29 cellular contexts compared by ENCODE assay signal in genomic region chr6:39910164-39910563, GRCh38.
"Had no signal": no experiment of that assay in that cellular context is flagged by ENCODE, and none has a peak within 500 bp of the region (broad histone marks: within the 10 kb centered on the region; RNA-seq: fewer than 3 reads in every experiment).

No MANE protein-coding gene starts in this region.

- H2AFZ ChIP-seq: neural progenitor cell, parathyroid adenoma had no signal

- H3K9me3 ChIP-seq: ovary, psoas muscle, right lobe of liver, stomach, testis, tibial artery, transverse colon, upper lobe of right lung, uterus had no signal

- H3K27ac ChIP-seq: neural progenitor cell, ovary, parathyroid adenoma, psoas muscle, right lobe of liver, skin epidermis, stomach, testis, tibial artery, transverse colon, upper lobe of right lung, uterus had no signal

- H3K27me3 ChIP-seq: neural progenitor cell, ovary, right lobe of liver, stomach, testis, tibial artery, transverse colon, upper lobe of right lung, uterus had no signal

- H3K4me3 Mint-ChIP-seq: naive thymus-derived CD4-positive, alpha-beta T cell; natural killer cell; nephron; neural progenitor cell; stimulated activated effector memory CD8-positive, alpha-beta T cell treated with anti-CD3 and anti-CD28 coated beads, Interleukin-12 subunit alpha, Interleukin-12 subunit beta, amount 100 ng/mL, for 72 hours; stimulated activated naive B cell treated with anti-CD40 and anti-IgM and Interleukin-4, amounts not matched to agents 10 μg/mL and 1 μg/mL and 100 μg/mL, for 72 hours; stimulated activated naive CD8-positive, alpha-beta T cell treated with anti-CD3 and anti-CD28 coated beads, Interleukin-15, Interleukin-2, amounts not matched to agents 100 ng/mL and 50 ng/mL, for 24 hours; type B pancreatic cell had no signal

- DNase-seq: naive thymus-derived CD4-positive, alpha-beta T cell; natural killer cell; occipital lobe; ovary; posterior cingulate gyrus; psoas muscle; right cardiac atrium; right lobe of liver; stimulated activated CD4-positive, alpha-beta T cell treated with anti-CD3 and anti-CD28 coated beads, Interleukin-15, amount 100 ng/mL, for 24 hours; stimulated activated CD4-positive, alpha-beta T cell treated with anti-CD3 and anti-CD28 coated beads, Interleukin-2, amount 100 ng/mL, for 24 hours; stimulated activated CD4-positive, alpha-beta T cell treated with anti-CD3 and anti-CD28 coated beads, Interleukin-2, amount 100 ng/mL, for 48 hours; stimulated activated CD4-positive, alpha-beta T cell treated with anti-CD3 and anti-CD28 coated beads, Interleukin-4, amount 100 ng/mL, for 24 hours; stimulated activated naive B cell treated with anti-CD40 and anti-IgM and Interleukin-4, amounts not matched to agents 10 μg/mL and 1 μg/mL and 100 μg/mL, for 72 hours; stimulated activated naive CD4-positive, alpha-beta T cell treated with Interleukin-2 at 50 U/mL for 16 hours; stomach; testis; transverse colon; uterus had no signal

- H3K4me3 ChIP-seq: neural progenitor cell, ovary, psoas muscle, right lobe of liver, skin epidermis, smooth muscle cell, stomach, testis, tibial artery, transverse colon, upper lobe of right lung, uterus had no signal

- H3K27ac Mint-ChIP-seq: natural killer cell; nephron; neural progenitor cell; progenitor cell of endocrine pancreas; stimulated activated effector memory CD8-positive, alpha-beta T cell treated with anti-CD3 and anti-CD28 coated beads, Interleukin-12 subunit alpha, Interleukin-12 subunit beta, amount 100 ng/mL, for 72 hours; stimulated activated naive B cell treated with anti-CD40 and anti-IgM and Interleukin-4, amounts not matched to agents 10 μg/mL and 1 μg/mL and 100 μg/mL, for 72 hours; stimulated activated naive CD8-positive, alpha-beta T cell treated with anti-CD3 and anti-CD28 coated beads, Interleukin-15, Interleukin-2, amounts not matched to agents 100 ng/mL and 50 ng/mL, for 24 hours; type B pancreatic cell had no signal

- H3K4me1 ChIP-seq: neural progenitor cell, parathyroid adenoma, psoas muscle, testis, transverse colon, upper lobe of right lung, uterus had no signal

- H3K4me2 ChIP-seq: neural progenitor cell, smooth muscle cell had no signal

- H3K27me3 Mint-ChIP-seq: naive thymus-derived CD4-positive, alpha-beta T cell; progenitor cell of endocrine pancreas; stimulated activated naive CD8-positive, alpha-beta T cell treated with anti-CD3 and anti-CD28 coated beads, Interleukin-15, Interleukin-2, amounts not matched to agents 100 ng/mL and 50 ng/mL, for 24 hours; type B pancreatic cell had no signal

- H3K4me1 Mint-ChIP-seq: natural killer cell; nephron; neural progenitor cell; stimulated activated effector memory CD8-positive, alpha-beta T cell treated with anti-CD3 and anti-CD28 coated beads, Interleukin-12 subunit alpha, Interleukin-12 subunit beta, amount 100 ng/mL, for 72 hours; stimulated activated naive B cell treated with anti-CD40 and anti-IgM and Interleukin-4, amounts not matched to agents 10 μg/mL and 1 μg/mL and 100 μg/mL, for 72 hours had no signal

- H3K36me3 ChIP-seq: neural progenitor cell, ovary, uterus had no signal

- H3K9me3 Mint-ChIP-seq: naive thymus-derived CD4-positive, alpha-beta T cell; natural killer cell; nephron; neural progenitor cell; stimulated activated effector memory CD8-positive, alpha-beta T cell treated with anti-CD3 and anti-CD28 coated beads, Interleukin-12 subunit alpha, Interleukin-12 subunit beta, amount 100 ng/mL, for 72 hours; stimulated activated naive B cell treated with anti-CD40 and anti-IgM and Interleukin-4, amounts not matched to agents 10 μg/mL and 1 μg/mL and 100 μg/mL, for 72 hours; stimulated activated naive CD8-positive, alpha-beta T cell treated with anti-CD3 and anti-CD28 coated beads, Interleukin-15, Interleukin-2, amounts not matched to agents 100 ng/mL and 50 ng/mL, for 24 hours; type B pancreatic cell had no signal

- H3K79me2 ChIP-seq: parathyroid adenoma had no signal

- H3K36me3 Mint-ChIP-seq: natural killer cell; stimulated activated effector memory CD8-positive, alpha-beta T cell treated with anti-CD3 and anti-CD28 coated beads, Interleukin-12 subunit alpha, Interleukin-12 subunit beta, amount 100 ng/mL, for 72 hours; stimulated activated naive B cell treated with anti-CD40 and anti-IgM and Interleukin-4, amounts not matched to agents 10 μg/mL and 1 μg/mL and 100 μg/mL, for 72 hours had no signal

- H3K9ac ChIP-seq: neural progenitor cell, parathyroid adenoma had no signal
